ENCODE assay signal across 8 cellular contexts in genomic region chr14:55707365-55707804, GRCh38.
DNase-seq lines count a peak whose midpoint lies in the region; ATAC-seq, FAIRE-seq and TF ChIP-seq lines count a peak whose summit lies in the region.

No MANE protein-coding gene starts in this region.

- no peak overlapping the region for H3K27ac Mint-ChIP-seq in CD4-positive, alpha-beta T cell

- intact Hi-C loops in CD4-positive, alpha-beta T cell (cut with DNase I, micrococcal nuclease): loop anchor here (2.0 to 10.0 kb wide), 4 partner anchors 637 to 767 kb away; no protein-coding TSS in a partner anchor

- TF ChIP-seq CTCF in CD4-positive, alpha-beta T cell (IDR thresholded peaks at IDR 0.05): peak; percentile 44
- TF ChIP-seq CTCF in RWPE1 (conservative IDR thresholded peaks at IDR 0.05; ENCODE audit: low read depth) (peak; percentile 72), fibroblast of pulmonary artery (IDR thresholded peaks at IDR 0.05; ENCODE audit: low read length, missing control alignments) (peak; percentile 74)

- no peaks in the 10 kb centered on the region for H3K9me3 Mint-ChIP-seq in CD4-positive, alpha-beta T cell

- H3K4me3 ChIP-seq in fibroblast of pulmonary artery (replicated peaks; ENCODE audit: low read depth, low read length): no peak overlapping the region

- CTCF ChIA-PET in CD4-positive, alpha-beta T cell (lab: Charles Lee): interaction anchor here (1.0 kb wide), 2 partner anchors 633 to 767 kb away, joined by 4 to 6 read pairs; no protein-coding TSS in a partner anchor
- CTCF ChIA-PET in RWPE1 (lab: Yijun Ruan, JAX): interaction anchor here (0.5 to 1.0 kb wide), 3 partner anchors 448 to 774 kb away, joined by 3 to 5 read pairs (median 4); no protein-coding TSS in a partner anchor

- FAIRE-seq in HTR-8/SVneo (lab: Jason Lieb, UNC): no peak

- no peak for DNase-seq in CD4-positive, alpha-beta T cell
- peak; percentile 43 for DNase-seq in HTR-8/SVneo (ENCODE audit: insufficient read length, low spot score)
- peak; percentile 41 for DNase-seq in RWPE1 (ENCODE audit: low spot score)
- peak; percentile 77 for DNase-seq in fibroblast of pulmonary artery (ENCODE audit: low read depth)
- DNase-seq in retina: peak; percentile 40
- DNase-seq in 8988T: no peak

- no peaks in the 10 kb centered on the region for H3K4me1 Mint-ChIP-seq in CD4-positive, alpha-beta T cell (ENCODE audit: low read depth)

- no peak overlapping the region for H3K4me3 Mint-ChIP-seq in CD4-positive, alpha-beta T cell

- H3K27me3 Mint-ChIP-seq in CD4-positive, alpha-beta T cell: no peaks in the 10 kb centered on the region

- H3K9me3 ChIP-seq in CD4-positive, alpha-beta T cell (ENCODE audit: control insufficient read depth, low read length): no peaks in the 10 kb centered on the region

- ATAC-seq in CD4-positive, alpha-beta T cell (ENCODE audit: poor library complexity): no peak
- ATAC-seq in HG02981 (IDR thresholded peaks at IDR 0.05; ENCODE audit: unreplicated experiment) (no peak), HG03439 (IDR thresholded peaks at IDR 0.05; ENCODE audit: unreplicated experiment) (no peak)

- H3K27ac ChIP-seq in CD4-positive, alpha-beta T cell (ENCODE audit: low read depth, low read length): no peak overlapping the region
- H3K27ac ChIP-seq in RWPE1: no peak overlapping the region

- POLR2A ChIA-PET in CD4-positive, alpha-beta T cell (lab: Charles Lee): no interaction called here
- POLR2A ChIA-PET in RWPE1 (lab: Yijun Ruan, JAX; ENCODE audit: low non-redundant PET): no interaction called here

- H3K36me3 Mint-ChIP-seq in CD4-positive, alpha-beta T cell (ENCODE audit: low read depth): no peaks in the 10 kb centered on the region

- no peaks in the 10 kb centered on the region for H3K27me3 ChIP-seq in CD4-positive, alpha-beta T cell (ENCODE audit: control insufficient read depth, insufficient read depth, low read length)

Comparison
In these comparisons a context has a peak if more than half of its experiments do, and no peak if none do; other contexts are left out.
1. DNase-seq: peak in HTR-8/SVneo (single experiment), RWPE1 (single experiment), fibroblast of pulmonary artery (single experiment) and retina (single experiment); none in CD4-positive, alpha-beta T cell (0 of 10) and 8988T (single experiment).
2. Peak in every context shown above with its lines, with median percentiles within 50 percentile points of each other: CTCF ChIP-seq.